In genomic region chr10:12513775-12514663, GRCh38 we compare ENCODE assay signal across 1 cellular context.
TF ChIP-seq lines count a peak whose summit lies in the region.

No MANE protein-coding gene starts in this region.

TF ChIP-seq in GM12878, 131 proteins besides CTCF, POLR2A, EP300 and RAD21:
- TF ChIP-seq USF1 (IDR thresholded peaks at IDR 0.05; ENCODE audit: borderline replicate concordance, extremely low read length, insufficient read depth, low read depth, low read length) = no peak
- TF ChIP-seq MYC (IDR thresholded peaks at IDR 0.05; ENCODE audit: insufficient read depth, insufficient read length, insufficient replicate concordance, low read length, severe bottlenecking) = no peak
- TF ChIP-seq ZBTB11 (CRISPR knock-in tag; IDR thresholded peaks at IDR 0.05) = no peak
- 0 out of 2 replicates have a peak, but pooled peaks have one; percentile 11 for TF ChIP-seq CREB1 (IDR thresholded peaks at IDR 0.05; ENCODE audit: low read depth)
